8 cellular contexts compared by ENCODE assay signal in genomic region chr21:25790122-25790951, GRCh38. TPM values are rescaled to one million over a fixed set of nuclear protein-coding genes. Genes with fewer than 3 reads are reported as not detected.
DNase-seq lines count a peak whose midpoint lies in the region; ATAC-seq, FAIRE-seq and TF ChIP-seq lines count a peak whose summit lies in the region.

No MANE protein-coding gene starts in this region.

- DNase-seq in Ammon's horn (ENCODE audit: low spot score) (peak; percentile 71), GM12892 (ENCODE audit: insufficient read length) (no peak), NCI-H748 treated with DMSO at 0.1 percent for 48 hours (lab: John Stamatoyannopoulos, UW) (peak; percentile 36), hepatic stellate cell (ENCODE audit: low spot score) (peak; percentile 16), sciatic nerve (ENCODE audit: low spot score) (no peak), islet precursor cell (no peak)

- intact Hi-C loops in sciatic nerve (cut with DNase I), result loop anchor here (10.0 kb wide), 1 partner anchor 924 kb away; no protein-coding TSS in a partner anchor

- TF ChIP-seq POLR2A in GM12892 (IDR thresholded peaks at IDR 0.05; ENCODE audit: low read depth, low read length), result no peak

- peak overlapping the region; percentile 72 for H3K27ac ChIP-seq in angular gyrus (ENCODE audit: low read depth, low read length)

- ATAC-seq in HG03135 (IDR thresholded peaks at IDR 0.05; ENCODE audit: unreplicated experiment), result peak; percentile 72
- peak; percentile 86 for ATAC-seq in sciatic nerve

- FAIRE-seq in GM12892 (lab: Jason Lieb, UNC), result peak; percentile 69

RNA-seq across cellular contexts. Expression of gene GABPA, which starts 55.6 kb away (rescaled TPM):
- polyA plus RNA-seq in GM12892 (2012; ENCODE audit: missing spikeins), result 15.2 TPM
- 32.7 TPM for total RNA-seq in sciatic nerve

RNA-seq across cellular contexts. Expression of gene ATP5PF, which starts 55.6 kb away (rescaled TPM):
- 343 TPM for polyA plus RNA-seq in GM12892 (2012; ENCODE audit: missing spikeins)
- 83.6 TPM for total RNA-seq in sciatic nerve

Comparison
In these comparisons a context has a peak if more than half of its experiments do, and no peak if none do; other contexts are left out.
1. DNase-seq: peak in Ammon's horn (single experiment), NCI-H748 treated with DMSO at 0.1 percent for 48 hours (single experiment) and hepatic stellate cell (single experiment); none in GM12892 (single experiment), sciatic nerve (single experiment) and islet precursor cell (single experiment).